ENCODE assay signal across 11 cellular contexts in the genomic region with DNA sequence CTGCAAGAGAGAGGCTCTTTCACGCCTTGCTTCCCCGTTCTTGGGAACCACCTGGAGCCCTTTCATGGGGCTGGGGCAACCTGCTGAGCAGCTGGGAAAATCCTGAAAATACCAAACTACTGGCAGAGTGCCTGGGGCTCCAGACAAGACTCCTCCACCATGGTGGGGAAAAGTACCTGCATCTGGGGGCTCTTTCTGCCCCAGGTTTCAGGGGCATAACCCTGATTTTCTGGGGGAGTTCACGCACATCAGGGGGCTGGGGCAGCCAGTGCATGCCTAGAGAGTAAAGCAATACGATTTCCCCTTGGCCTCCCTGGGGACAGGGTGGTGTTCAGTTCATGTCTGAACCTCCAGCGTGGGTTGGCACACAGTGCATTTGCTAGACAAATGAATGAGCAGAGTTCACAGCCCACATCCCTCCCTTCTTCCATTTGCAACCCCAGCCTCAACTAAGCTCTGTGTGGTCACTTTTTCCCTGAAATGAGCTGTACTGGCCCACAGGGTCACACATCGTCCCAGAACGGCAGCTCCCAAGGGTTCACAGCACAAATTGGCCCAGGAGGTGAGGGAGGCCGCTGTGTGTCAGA. TPM values are rescaled to one million over a fixed set of nuclear protein-coding genes. Genes with fewer than 3 reads are reported as not detected.
DNase-seq lines count a peak whose midpoint lies in the region; ATAC-seq and TF ChIP-seq lines count a peak whose summit lies in the region.
"Had no signal": no experiment of that assay in that cellular context is flagged by ENCODE, and none has a peak within 500 bp of the region (broad histone marks: within the 10 kb centered on the region; RNA-seq: fewer than 3 reads in every experiment).

No MANE protein-coding gene starts in this region.

- no peaks in the 10 kb centered on the region for H4K20me1 ChIP-seq in SK-N-SH (ENCODE audit: insufficient read depth)

- 65% methylated on average over 7 of the region's 8 CpGs for WGBS in SK-N-SH (ENCODE audit: low lambda C conversion rate)

- H3K27ac ChIP-seq in SK-N-SH (ENCODE audit: low read depth in 2 of 2, low read length in 1 of 2), result peak overlapping the region in 1 of 2 experiments; percentile 48; a peak in 2 of 4 replicates

- CTCF ChIA-PET in SK-N-SH (lab: Yijun Ruan, JAX), result interaction anchor here (1.3 to 3.6 kb wide), 4 partner anchors 27 to 81 kb away, joined by 3 to 29 read pairs (median 8); no protein-coding TSS in a partner anchor

- H3K4me1 ChIP-seq in SK-N-SH (ENCODE audit: control insufficient read depth in 1 of 2, insufficient read depth in 2 of 2, low read depth in 1 of 2, low read length in 1 of 2), result peaks cover 6 to 40% of the 10 kb centered on the region in 2 experiments; a peak in 3 of 4 replicates

- ATAC-seq in GM19025 (IDR thresholded peaks at IDR 0.05; ENCODE audit: low read depth, unreplicated experiment) (peak; percentile 77), HG02642 (IDR thresholded peaks at IDR 0.05; ENCODE audit: poor library complexity, unreplicated experiment) (peak; percentile 62), omental fat pad (ENCODE audit: low FRiP score) (peak; percentile 28)
- ATAC-seq: HCT116 had no signal

- no peaks in the 10 kb centered on the region for H3K9me3 ChIP-seq in SK-N-SH

- H3K27me3 ChIP-seq in SK-N-SH (ENCODE audit: insufficient read depth), result no peaks in the 10 kb centered on the region

- no peak for TF ChIP-seq CTCF in omental fat pad (IDR thresholded peaks at IDR 0.05)
- TF ChIP-seq CTCF in SK-N-SH (IDR thresholded peaks at IDR 0.05), result no peak

- no peaks in the 10 kb centered on the region for H3K79me2 ChIP-seq in SK-N-SH (ENCODE audit: insufficient read depth)

- TF ChIP-seq RAD21 in SK-N-SH (IDR thresholded peaks at IDR 0.05; ENCODE audit: low read length), result no peak

- peaks cover 5% of the 10 kb centered on the region for H3F3A ChIP-seq in SK-N-SH (replicated peaks; ENCODE audit: insufficient read depth)

- POLR2A ChIA-PET in SK-N-SH (lab: Yijun Ruan, JAX), result interaction anchor here (1.8 kb wide), 1 partner anchor 26 kb away, joined by 6 read pairs; no protein-coding TSS in a partner anchor

- no peak for TF ChIP-seq EP300 in SK-N-SH (IDR thresholded peaks at IDR 0.05; ENCODE audit: borderline replicate concordance in 1 of 2, low read depth in 1 of 2, low read length in 1 of 2)

- H3K9me2 ChIP-seq in SK-N-SH, result no peaks in the 10 kb centered on the region

- DNase-seq in NCI-H2171 treated with DMSO at 0.1 percent for 48 hours (lab: John Stamatoyannopoulos, UW) (peak; percentile 88), omental fat pad (ENCODE audit: low spot score) (no peak), HCEC 1CT (no peak), SK-N-SH (no peak), DMS79 (lab: John Stamatoyannopoulos, UW) (no peak)
- DNase-seq: NCI-H1436 treated with DMSO at 0.1 percent for 48 hours had no signal

- H3K4me2 ChIP-seq in SK-N-SH, result no peak overlapping the region

- H3K4me3 ChIP-seq in SK-N-SH (ENCODE audit: low read depth in 2 of 2, low read length in 1 of 2), result no peak overlapping the region

- H2AFZ ChIP-seq in SK-N-SH (ENCODE audit: low read depth), result no peak overlapping the region

- H3K9ac ChIP-seq in SK-N-SH, result no peak overlapping the region

- no peaks in the 10 kb centered on the region for H3K36me3 ChIP-seq in SK-N-SH (replicated peaks in 1 of 2; ENCODE audit: control insufficient read depth in 1 of 2, insufficient read depth in 2 of 2, low read length in 1 of 2)

TF ChIP-seq in SK-N-SH, 30 proteins besides CTCF, POLR2A, EP300 and RAD21:
- TF ChIP-seq YY1 (IDR thresholded peaks at IDR 0.05; ENCODE audit: low read depth) (no peak), ELF1 (IDR thresholded peaks at IDR 0.05) (no peak), FOXJ3 (CRISPR knock-in tag; IDR thresholded peaks at IDR 0.05) (no peak), FOSL2 (IDR thresholded peaks at IDR 0.05; ENCODE audit: borderline replicate concordance, low read depth) (no peak), RCOR1 (IDR thresholded peaks at IDR 0.05; ENCODE audit: low read length) (no peak), TAF1 (IDR thresholded peaks at IDR 0.05; ENCODE audit: borderline replicate concordance, low read depth, low read length) (no peak), NRF1 (IDR thresholded peaks at IDR 0.05; ENCODE audit: low read depth, low read length) (no peak), JUND (IDR thresholded peaks at IDR 0.05) (no peak), TCF12 (IDR thresholded peaks at IDR 0.05) (no peak), MXI1 (IDR thresholded peaks at IDR 0.05; ENCODE audit: low read depth, low read length) (no peak), RFX5 (IDR thresholded peaks at IDR 0.05; ENCODE audit: low read length) (no peak), FOXM1 (IDR thresholded peaks at IDR 0.05; ENCODE audit: low read depth) (no peak), CHD2 (IDR thresholded peaks at IDR 0.05; ENCODE audit: low read length, partially characterized antibody) (no peak)
- TF ChIP-seq, protein P1, sequence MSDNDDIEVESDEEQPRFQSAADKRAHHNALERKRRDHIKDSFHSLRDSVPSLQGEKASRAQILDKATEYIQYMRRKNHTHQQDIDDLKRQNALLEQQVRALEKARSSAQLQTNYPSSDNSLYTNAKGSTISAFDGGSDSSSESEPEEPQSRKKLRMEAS (IDR thresholded peaks at IDR 0.05; ENCODE audit: low read depth), result no peak
- TF ChIP-seq, protein P2, sequence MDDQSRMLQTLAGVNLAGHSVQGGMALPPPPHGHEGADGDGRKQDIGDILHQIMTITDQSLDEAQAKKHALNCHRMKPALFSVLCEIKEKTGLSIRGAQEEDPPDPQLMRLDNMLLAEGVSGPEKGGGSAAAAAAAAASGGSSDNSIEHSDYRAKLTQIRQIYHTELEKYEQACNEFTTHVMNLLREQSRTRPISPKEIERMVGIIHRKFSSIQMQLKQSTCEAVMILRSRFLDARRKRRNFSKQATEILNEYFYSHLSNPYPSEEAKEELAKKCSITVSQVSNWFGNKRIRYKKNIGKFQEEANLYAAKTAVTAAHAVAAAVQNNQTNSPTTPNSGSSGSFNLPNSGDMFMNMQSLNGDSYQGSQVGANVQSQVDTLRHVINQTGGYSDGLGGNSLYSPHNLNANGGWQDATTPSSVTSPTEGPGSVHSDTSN (IDR thresholded peaks at IDR 0.05), result no peak
- TF ChIP-seq, protein P3, sequence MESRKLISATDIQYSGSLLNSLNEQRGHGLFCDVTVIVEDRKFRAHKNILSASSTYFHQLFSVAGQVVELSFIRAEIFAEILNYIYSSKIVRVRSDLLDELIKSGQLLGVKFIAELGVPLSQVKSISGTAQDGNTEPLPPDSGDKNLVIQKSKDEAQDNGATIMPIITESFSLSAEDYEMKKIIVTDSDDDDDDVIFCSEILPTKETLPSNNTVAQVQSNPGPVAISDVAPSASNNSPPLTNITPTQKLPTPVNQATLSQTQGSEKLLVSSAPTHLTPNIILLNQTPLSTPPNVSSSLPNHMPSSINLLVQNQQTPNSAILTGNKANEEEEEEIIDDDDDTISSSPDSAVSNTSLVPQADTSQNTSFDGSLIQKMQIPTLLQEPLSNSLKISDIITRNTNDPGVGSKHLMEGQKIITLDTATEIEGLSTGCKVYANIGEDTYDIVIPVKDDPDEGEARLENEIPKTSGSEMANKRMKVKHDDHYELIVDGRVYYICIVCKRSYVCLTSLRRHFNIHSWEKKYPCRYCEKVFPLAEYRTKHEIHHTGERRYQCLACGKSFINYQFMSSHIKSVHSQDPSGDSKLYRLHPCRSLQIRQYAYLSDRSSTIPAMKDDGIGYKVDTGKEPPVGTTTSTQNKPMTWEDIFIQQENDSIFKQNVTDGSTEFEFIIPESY (IDR thresholded peaks at IDR 0.05; ENCODE audit: borderline replicate concordance, low read depth), result no peak
- TF ChIP-seq, protein P4, sequence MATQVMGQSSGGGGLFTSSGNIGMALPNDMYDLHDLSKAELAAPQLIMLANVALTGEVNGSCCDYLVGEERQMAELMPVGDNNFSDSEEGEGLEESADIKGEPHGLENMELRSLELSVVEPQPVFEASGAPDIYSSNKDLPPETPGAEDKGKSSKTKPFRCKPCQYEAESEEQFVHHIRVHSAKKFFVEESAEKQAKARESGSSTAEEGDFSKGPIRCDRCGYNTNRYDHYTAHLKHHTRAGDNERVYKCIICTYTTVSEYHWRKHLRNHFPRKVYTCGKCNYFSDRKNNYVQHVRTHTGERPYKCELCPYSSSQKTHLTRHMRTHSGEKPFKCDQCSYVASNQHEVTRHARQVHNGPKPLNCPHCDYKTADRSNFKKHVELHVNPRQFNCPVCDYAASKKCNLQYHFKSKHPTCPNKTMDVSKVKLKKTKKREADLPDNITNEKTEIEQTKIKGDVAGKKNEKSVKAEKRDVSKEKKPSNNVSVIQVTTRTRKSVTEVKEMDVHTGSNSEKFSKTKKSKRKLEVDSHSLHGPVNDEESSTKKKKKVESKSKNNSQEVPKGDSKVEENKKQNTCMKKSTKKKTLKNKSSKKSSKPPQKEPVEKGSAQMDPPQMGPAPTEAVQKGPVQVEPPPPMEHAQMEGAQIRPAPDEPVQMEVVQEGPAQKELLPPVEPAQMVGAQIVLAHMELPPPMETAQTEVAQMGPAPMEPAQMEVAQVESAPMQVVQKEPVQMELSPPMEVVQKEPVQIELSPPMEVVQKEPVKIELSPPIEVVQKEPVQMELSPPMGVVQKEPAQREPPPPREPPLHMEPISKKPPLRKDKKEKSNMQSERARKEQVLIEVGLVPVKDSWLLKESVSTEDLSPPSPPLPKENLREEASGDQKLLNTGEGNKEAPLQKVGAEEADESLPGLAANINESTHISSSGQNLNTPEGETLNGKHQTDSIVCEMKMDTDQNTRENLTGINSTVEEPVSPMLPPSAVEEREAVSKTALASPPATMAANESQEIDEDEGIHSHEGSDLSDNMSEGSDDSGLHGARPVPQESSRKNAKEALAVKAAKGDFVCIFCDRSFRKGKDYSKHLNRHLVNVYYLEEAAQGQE (IDR thresholded peaks at IDR 0.05; ENCODE audit: low read depth, low read length), result no peak
TF ChIP-seq in SK-N-SH: peak in this region for 0.

RNA-seq across cellular contexts. Expression of a gene that starts 5.2 kb away (rescaled TPM):
- 100 to 1,000 TPM; 137 to 224 (median 181) TPM for total RNA-seq in omental fat pad
- 23.7 and 28.3 TPM in 2 replicates for polyA plus RNA-seq in SK-N-SH (2012; rRNA removed)
- polyA plus RNA-seq in SK-N-SH (2012; cell fraction: cytosol; rRNA removed), result 16.3 and 24.6 TPM in 2 replicates
- polyA plus RNA-seq in SK-N-SH (2012; cell fraction: nucleus; rRNA removed), result 15.8 and 17.1 TPM in 2 replicates

RNA-seq across cellular contexts. Expression of a gene that starts 55.3 kb away (rescaled TPM):
- under 1 TPM in 1 of 4 donors, not detected in 3; 0.65 TPM for total RNA-seq in omental fat pad
- polyA plus RNA-seq in SK-N-SH (2012; rRNA removed), result 0.10 TPM in 1 of 2 replicates, not detected in the other
- not detected in 2 replicates for polyA plus RNA-seq in SK-N-SH (2012; cell fraction: cytosol; rRNA removed)
- not detected in 2 replicates for polyA plus RNA-seq in SK-N-SH (2012; cell fraction: nucleus; rRNA removed)
- total RNA-seq: bronchial epithelial cell had no signal
- polyA plus RNA-seq: neural cell had no signal
